In the genomic region with DNA sequence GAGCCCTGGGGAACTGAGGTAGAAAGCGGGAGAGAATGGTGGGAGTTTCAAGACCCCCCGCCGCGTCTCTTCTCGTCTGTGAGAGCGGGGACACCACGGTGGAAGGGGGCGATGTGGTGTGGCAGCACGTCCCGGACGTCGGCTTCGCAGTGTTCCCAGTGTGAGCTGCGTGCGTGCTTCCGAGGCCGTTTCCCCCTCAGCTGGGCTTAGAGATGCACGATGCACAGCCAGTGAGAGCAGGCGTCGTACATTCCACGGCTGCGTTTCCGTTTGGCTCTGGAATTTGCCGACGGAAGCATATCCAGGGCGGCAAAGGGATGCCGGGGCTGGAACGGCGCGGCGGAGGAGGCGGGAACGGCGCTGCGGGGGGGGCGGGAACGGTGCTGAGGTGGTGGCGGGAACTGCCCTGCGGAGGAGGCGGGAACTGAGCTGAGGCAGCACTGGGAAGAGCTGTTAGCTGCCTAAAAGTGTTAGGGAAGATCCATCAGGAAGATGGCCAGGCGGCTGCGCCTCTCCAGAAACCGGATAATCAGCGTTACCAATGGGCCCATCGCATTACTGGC, we compare ENCODE assay signal across 9 cellular contexts. TPM values are rescaled to one million over a fixed set of nuclear protein-coding genes. Genes with fewer than 3 reads are reported as not detected.
A peak's percentile ranks its signal among the peaks of the same experiment; 100 is the strongest.
DNase-seq lines count a peak whose midpoint lies in the region; ATAC-seq and TF ChIP-seq lines count a peak whose summit lies in the region.
"Had no signal": no experiment of that assay in that cellular context is flagged by ENCODE, and none has a peak within 500 bp of the region (broad histone marks: within the 10 kb centered on the region; RNA-seq: fewer than 3 reads in every experiment).

No MANE protein-coding gene starts in this region.

- H3K36me3 Mint-ChIP-seq in activated CD8-positive, alpha-beta T cell treated with anti-CD3 and anti-CD28 coated beads for 36 hours (ENCODE audit: low read depth): peaks cover 1% of the 10 kb centered on the region
- H3K36me3 Mint-ChIP-seq: CD4-positive, CD25-positive, alpha-beta regulatory T cell had no signal

- H3K9me3 Mint-ChIP-seq in activated CD8-positive, alpha-beta T cell treated with anti-CD3 and anti-CD28 coated beads for 36 hours: peaks cover 15% of the 10 kb centered on the region

- H3K27ac ChIP-seq in Panc1 (ENCODE audit: low read length) (peak overlapping the region; percentile 87), muscle layer of duodenum (ENCODE audit: low read length) (peak overlapping the region; percentile 40)

- peaks cover 28% of the 10 kb centered on the region for H3K4me1 ChIP-seq in Panc1 (ENCODE audit: control insufficient read depth, insufficient read depth, low read length)
- peaks cover 4 to 7% of the 10 kb centered on the region in 2 donors for H3K4me1 ChIP-seq in muscle layer of duodenum (ENCODE audit: control insufficient read depth in 1 of 2, insufficient read depth in 2 of 2, low read length in 2 of 2)

- CTCF ChIA-PET in Panc1 (lab: Charles Lee): interaction anchor here (0.6 to 0.7 kb wide), 2 partner anchors 10 to 11 kb away, joined by 3 read pairs; no protein-coding TSS in a partner anchor
- CTCF ChIA-PET in activated CD8-positive, alpha-beta T cell treated with anti-CD3 and anti-CD28 coated beads for 36 hours (lab: Charles Lee): no interaction called here

- ATAC-seq in Panc1 (peak; percentile 82), GM21619 (IDR thresholded peaks at IDR 0.05; ENCODE audit: unreplicated experiment) (no peak)
- no peak for ATAC-seq in activated CD8-positive, alpha-beta T cell treated with anti-CD3 and anti-CD28 coated beads for 36 hours

- no peak overlapping the region for H3K27ac Mint-ChIP-seq in activated CD8-positive, alpha-beta T cell treated with anti-CD3 and anti-CD28 coated beads for 36 hours
- H3K27ac Mint-ChIP-seq: CD4-positive, CD25-positive, alpha-beta regulatory T cell had no signal

- H3K4me3 ChIP-seq in Panc1 (ENCODE audit: low read depth in 2 of 2, low read length in 2 of 2) (peak overlapping the region; percentile 54 to 85), muscle layer of duodenum (ENCODE audit: low read depth in 1 of 2, low read length in 2 of 2) (peak overlapping the region; percentile 52 to 54)

- no peak for TF ChIP-seq CTCF in Panc1 (IDR thresholded peaks at IDR 0.05)
- no peak for TF ChIP-seq CTCF in activated CD8-positive, alpha-beta T cell treated with anti-CD3 and anti-CD28 coated beads for 36 hours (IDR thresholded peaks at IDR 0.05)

- H3K27me3 Mint-ChIP-seq in activated CD8-positive, alpha-beta T cell treated with anti-CD3 and anti-CD28 coated beads for 36 hours: peaks cover 16% of the 10 kb centered on the region

- in situ Hi-C loops in Panc1 (cut with HindIII; ENCODE audit: low pct_unique_long_range_greater_than_20kb, low sequenced_read_pairs): no loop called here

- peak; percentile 6 for DNase-seq in NCI-H1694 (lab: John Stamatoyannopoulos, UW)
- no peak for DNase-seq in NCI-H1694 treated with DMSO at 0.1 percent for 48 hours (lab: John Stamatoyannopoulos, UW)
- no peak for DNase-seq in Panc1 (ENCODE audit: low read depth, low spot score)
- peak; percentile 32 for DNase-seq in fibroblast of gingiva (ENCODE audit: low read depth)
- no peak for DNase-seq in stimulated activated CD4-positive, alpha-beta T cell treated with anti-CD3 and anti-CD28 coated beads, Interleukin-12 subunit alpha, Interleukin-12 subunit beta, amount 100 ng/mL, for 4 hours
- no peak for DNase-seq in activated CD8-positive, alpha-beta T cell treated with anti-CD3 and anti-CD28 coated beads for 36 hours

- no peak overlapping the region for H3K4me3 Mint-ChIP-seq in activated CD8-positive, alpha-beta T cell treated with anti-CD3 and anti-CD28 coated beads for 36 hours

- no TSS peak for BruUV-seq in Panc1 (replicated peaks; lab: Mats Ljungman, UMichigan)

- intact Hi-C loops in Panc1 (cut with micrococcal nuclease; ENCODE audit: unreplicated experiment): no loop called here
- intact Hi-C loops in activated CD8-positive, alpha-beta T cell treated with anti-CD3 and anti-CD28 coated beads for 36 hours (cut with micrococcal nuclease): no loop called here

- POLR2A ChIA-PET in Panc1 (lab: Charles Lee): interaction anchor here (0.6 to 1.4 kb wide), 3 partner anchors 28 to 371 kb away, joined by 4 to 12 read pairs (median 10); no protein-coding TSS in a partner anchor
- POLR2A ChIA-PET in activated CD8-positive, alpha-beta T cell treated with anti-CD3 and anti-CD28 coated beads for 36 hours (lab: Charles Lee): no interaction called here

- no peaks in the 10 kb centered on the region for H3K9me3 ChIP-seq in Panc1 (ENCODE audit: control insufficient read depth, insufficient read depth, low read depth, low read length)
- peaks cover 10% of the 10 kb centered on the region in 2 donors for H3K9me3 ChIP-seq in muscle layer of duodenum (ENCODE audit: control insufficient read depth in 1 of 2, low read length in 2 of 2)

- H3K27me3 ChIP-seq in Panc1 (ENCODE audit: control insufficient read depth, insufficient read depth, low read length): no peaks in the 10 kb centered on the region
- H3K27me3 ChIP-seq in muscle layer of duodenum (ENCODE audit: low read depth, low read length): no peaks in the 10 kb centered on the region

- H3K36me3 ChIP-seq in Panc1 (ENCODE audit: control insufficient read depth, insufficient read depth, low read length) (no peaks in the 10 kb centered on the region), muscle layer of duodenum (ENCODE audit: control insufficient read depth in 1 of 2, insufficient read depth in 2 of 2, low read length in 2 of 2) (no peaks in the 10 kb centered on the region)

- H3K4me1 Mint-ChIP-seq in activated CD8-positive, alpha-beta T cell treated with anti-CD3 and anti-CD28 coated beads for 36 hours (ENCODE audit: low read depth): no peaks in the 10 kb centered on the region

RNA-seq across cellular contexts. Expression of a gene that starts 37.7 kb away (rescaled TPM):
- 0.44 TPM for total RNA-seq in Panc1 (2021; ENCODE audit: unreplicated experiment)
- 0.75 TPM for polyA plus RNA-seq in Panc1 (2012; ENCODE audit: insufficient read length)
- total RNA-seq in activated CD8-positive, alpha-beta T cell treated with anti-CD3 and anti-CD28 coated beads for 36 hours: not detected
- total RNA-seq: CD4-positive, CD25-positive, alpha-beta regulatory T cell had no signal
- polyA plus RNA-seq: CD4-positive, CD25-positive, alpha-beta regulatory T cell had no signal

RNA-seq across cellular contexts. Expression of a gene that starts 43.8 kb away (rescaled TPM):
- total RNA-seq in Panc1 (2021; ENCODE audit: unreplicated experiment): 0.15 TPM
- polyA plus RNA-seq in Panc1 (2012; ENCODE audit: insufficient read length): not detected
- total RNA-seq in activated CD8-positive, alpha-beta T cell treated with anti-CD3 and anti-CD28 coated beads for 36 hours: not detected
- total RNA-seq: CD4-positive, CD25-positive, alpha-beta regulatory T cell had no signal
- polyA plus RNA-seq: CD4-positive, CD25-positive, alpha-beta regulatory T cell had no signal

Comparison
In these comparisons a context has a peak if more than half of its experiments do, and no peak if none do; other contexts are left out.
1. DNase-seq: peak in NCI-H1694 (single experiment) and fibroblast of gingiva (single experiment); none in NCI-H1694 treated with DMSO at 0.1 percent for 48 hours (single experiment), Panc1 (single experiment), stimulated activated CD4-positive, alpha-beta T cell treated with anti-CD3 and anti-CD28 coated beads, Interleukin-12 subunit alpha, Interleukin-12 subunit beta, amount 100 ng/mL, for 4 hours (single experiment) and activated CD8-positive, alpha-beta T cell treated with anti-CD3 and anti-CD28 coated beads for 36 hours (single experiment).